28 cellular contexts compared by ENCODE assay signal in genomic region chr1:221781102-221781744, GRCh38. TPM values are rescaled to one million over a fixed set of nuclear protein-coding genes. Genes with fewer than 3 reads are reported as not detected.
DNase-seq lines count a peak whose midpoint lies in the region; ATAC-seq and TF ChIP-seq lines count a peak whose summit lies in the region.
"Had no signal": no experiment of that assay in that cellular context is flagged by ENCODE, and none has a peak within 500 bp of the region (broad histone marks: within the 10 kb centered on the region; RNA-seq: fewer than 3 reads in every experiment).

No MANE protein-coding gene starts in this region.

- peak; percentile 5 for ATAC-seq in naive thymus-derived CD4-positive, alpha-beta T cell
- no peak for ATAC-seq in GM21723 (IDR thresholded peaks at IDR 0.05; ENCODE audit: unreplicated experiment)
- no peak for ATAC-seq in gastroesophageal sphincter
- ATAC-seq: activated T-helper 17 cell treated with anti-CD3 and anti-CD28 coated beads, Interleukin-2, amount 50 U/mL, for 72 hours; HepG2 had no signal

- peaks cover 54 to 89% (median 71%) of the 10 kb centered on the region in 7 donors for H3K4me1 Mint-ChIP-seq in naive thymus-derived CD4-positive, alpha-beta T cell
- peaks cover 5% of the 10 kb centered on the region for H3K4me1 Mint-ChIP-seq in nephron progenitor cell

- H3K4me1 ChIP-seq in adipocyte (ENCODE audit: control insufficient read depth, insufficient read depth, low read length) (peaks cover 35% of the 10 kb centered on the region), gastroesophageal sphincter (no peaks in the 10 kb centered on the region)
- H3K4me1 ChIP-seq in naive thymus-derived CD4-positive, alpha-beta T cell (ENCODE audit: control insufficient read depth in 2 of 2, insufficient read depth in 2 of 2, low read length in 2 of 2), result peaks cover 58 to 59% of the 10 kb centered on the region in 2 donors
- H3K4me1 ChIP-seq: prostate gland, testis had no signal

- in situ Hi-C loops in KBM-7 (cut with MboI; ENCODE audit: low pct_unique_long_range_greater_than_20kb, low sequenced_read_pairs), result no loop called here

- DNase-seq in Daoy (ENCODE audit: low read depth), result peak; percentile 18
- DNase-seq in MV-4-11 (lab: John Stamatoyannopoulos, UW), result peak; percentile 95
- DNase-seq in adipocyte (ENCODE audit: low read depth), result no peak
- DNase-seq in naive thymus-derived CD4-positive, alpha-beta T cell, result no peak
- no peak for DNase-seq in nephron progenitor cell
- DNase-seq in KBM-7, result no peak
- DNase-seq: activated CD4-positive, alpha-beta T cell treated with anti-CD3 and anti-CD28 coated beads, Interleukin-2, amount 50 U/mL, for 1 hour; activated naive CD8-positive, alpha-beta T cell treated with anti-CD3 and anti-CD28 coated beads, Interleukin-2, amount 10 ng/mL, durations not matched to agents 7 days and 5 days; CD4-positive, alpha-beta memory T cell; DMS153; erythroblast; foreskin melanocyte; GOT3; immature natural killer cell; NCI-H146; NCI-H2171; NCI-H526; SHP77; stimulated activated CD4-positive, alpha-beta T cell treated with anti-CD3 and anti-CD28 coated beads, Interleukin-1b, Interleukin-23, amount 100 ng/mL, for 48 hours; testis had no signal

- CTCF ChIA-PET in naive thymus-derived CD4-positive, alpha-beta T cell (lab: Charles Lee), result interaction anchor here (1.1 kb wide), 2 partner anchors 39 to 69 kb away, joined by 3 read pairs; partner anchors contain the start of gene DUSP10

- POLR2A ChIA-PET in naive thymus-derived CD4-positive, alpha-beta T cell (lab: Charles Lee), result interaction anchor here (0.7 kb wide), 1 partner anchor 81 kb away, joined by 3 read pairs; no protein-coding TSS in a partner anchor

- peak overlapping the region; percentile 35 for H3K9ac ChIP-seq in adipocyte (ENCODE audit: low read length)

- no peak for TF ChIP-seq EP300 in gastroesophageal sphincter (IDR thresholded peaks at IDR 0.05)

- H3K4me3 Mint-ChIP-seq in naive thymus-derived CD4-positive, alpha-beta T cell, result no peak overlapping the region
- no peak overlapping the region for H3K4me3 Mint-ChIP-seq in nephron progenitor cell
- H3K4me3 Mint-ChIP-seq: activated naive CD8-positive, alpha-beta T cell treated with anti-CD3 and anti-CD28 coated beads, Interleukin-2, amount 10 ng/mL, durations not matched to agents 7 days and 5 days; activated T-helper 17 cell treated with anti-CD3 and anti-CD28 coated beads, Interleukin-2, amount 50 U/mL, for 72 hours; T-helper 1 cell treated with Interleukin-12 subunit alpha and Interleukin-12 subunit beta and Interleukin-4 antibody, amounts not matched to agents 30 μg/mL and 1 μg/mL, for 36 hours had no signal

- H3K27me3 ChIP-seq in adipocyte (replicated peaks; ENCODE audit: control insufficient read depth, insufficient read depth, low read length) (no peaks in the 10 kb centered on the region), gastroesophageal sphincter (no peaks in the 10 kb centered on the region)
- no peaks in the 10 kb centered on the region for H3K27me3 ChIP-seq in naive thymus-derived CD4-positive, alpha-beta T cell (ENCODE audit: control insufficient read depth in 2 of 2, insufficient read depth in 2 of 2, low read length in 2 of 2)
- H3K27me3 ChIP-seq: testis had no signal

- peak overlapping the region in 3 of 9 donors; percentile 25 to 56 (median 34) for H3K27ac Mint-ChIP-seq in naive thymus-derived CD4-positive, alpha-beta T cell
- H3K27ac Mint-ChIP-seq in nephron progenitor cell, result no peak overlapping the region
- H3K27ac Mint-ChIP-seq: activated T-helper 17 cell treated with anti-CD3 and anti-CD28 coated beads, Interleukin-2, amount 50 U/mL, for 72 hours; T-helper 1 cell treated with Interleukin-12 subunit alpha and Interleukin-12 subunit beta and Interleukin-4 antibody, amounts not matched to agents 30 μg/mL and 1 μg/mL, for 36 hours had no signal

- no peaks in the 10 kb centered on the region for H3K27me3 Mint-ChIP-seq in naive thymus-derived CD4-positive, alpha-beta T cell
- peaks cover 14% of the 10 kb centered on the region for H3K27me3 Mint-ChIP-seq in nephron progenitor cell (ENCODE audit: low read depth, poor library complexity)
- H3K27me3 Mint-ChIP-seq: activated naive CD8-positive, alpha-beta T cell treated with anti-CD3 and anti-CD28 coated beads, Interleukin-2, amount 10 ng/mL, durations not matched to agents 7 days and 5 days; activated T-helper 17 cell treated with anti-CD3 and anti-CD28 coated beads, Interleukin-2, amount 50 U/mL, for 72 hours; CD4-positive, alpha-beta memory T cell had no signal

- H3K9me3 ChIP-seq in adipocyte (ENCODE audit: control insufficient read depth, low read length) (no peaks in the 10 kb centered on the region), gastroesophageal sphincter (no peaks in the 10 kb centered on the region)
- no peaks in the 10 kb centered on the region for H3K9me3 ChIP-seq in naive thymus-derived CD4-positive, alpha-beta T cell (ENCODE audit: control insufficient read depth in 2 of 3, low read length in 3 of 3)
- H3K9me3 ChIP-seq: prostate gland, testis had no signal

- WGBS in gastroesophageal sphincter (ENCODE audit: low coverage in 1 of 2), 2 donors, result 83 to 93% methylated on average over 3 to 7 of the region's 7 CpGs

- no peak overlapping the region for H3K27ac ChIP-seq in naive thymus-derived CD4-positive, alpha-beta T cell (ENCODE audit: low read depth, low read length)
- H3K27ac ChIP-seq in gastroesophageal sphincter, result no peak overlapping the region
- H3K27ac ChIP-seq: hepatocyte, prostate gland, testis, VCaP had no signal

- TF ChIP-seq POLR2A in gastroesophageal sphincter (IDR thresholded peaks at IDR 0.05), result no peak

- no peak for TF ChIP-seq CTCF in nephron progenitor cell (IDR thresholded peaks at IDR 0.05)
- no peak for TF ChIP-seq CTCF in gastroesophageal sphincter (IDR thresholded peaks at IDR 0.05)

- H3K36me3 Mint-ChIP-seq in naive thymus-derived CD4-positive, alpha-beta T cell, result peaks cover 0 to 2% (median 0%) of the 10 kb centered on the region in 5 donors
- H3K36me3 Mint-ChIP-seq in nephron progenitor cell (ENCODE audit: low read depth), result no peaks in the 10 kb centered on the region
- H3K36me3 Mint-ChIP-seq: CD4-positive, alpha-beta memory T cell; immature natural killer cell had no signal

- intact Hi-C loops in naive thymus-derived CD4-positive, alpha-beta T cell (cut with micrococcal nuclease), result loop anchor here (5.0 kb wide), 2 partner anchors 46 to 904 kb away; partner anchors contain the start of gene HLX (in 1 of the 2)

- H3K4me3 ChIP-seq in adipocyte (ENCODE audit: low read length) (no peak overlapping the region), gastroesophageal sphincter (no peak overlapping the region)
- H3K4me3 ChIP-seq in naive thymus-derived CD4-positive, alpha-beta T cell (ENCODE audit: low read length), result no peak overlapping the region
- H3K4me3 ChIP-seq: hepatocyte, prostate gland, testis had no signal

- H3K36me3 ChIP-seq in adipocyte (ENCODE audit: control insufficient read depth, insufficient read depth, low read length, severe bottlenecking) (no peaks in the 10 kb centered on the region), gastroesophageal sphincter (no peaks in the 10 kb centered on the region)
- no peaks in the 10 kb centered on the region for H3K36me3 ChIP-seq in naive thymus-derived CD4-positive, alpha-beta T cell (ENCODE audit: control insufficient read depth in 2 of 3, insufficient read depth in 3 of 3, low read length in 3 of 3)
- H3K36me3 ChIP-seq: prostate gland had no signal

- H3K9me3 Mint-ChIP-seq in naive thymus-derived CD4-positive, alpha-beta T cell, result peaks cover 0 to 1% (median 0%) of the 10 kb centered on the region in 11 donors
- H3K9me3 Mint-ChIP-seq in nephron progenitor cell, result no peaks in the 10 kb centered on the region
- H3K9me3 Mint-ChIP-seq: activated naive CD8-positive, alpha-beta T cell treated with anti-CD3 and anti-CD28 coated beads, Interleukin-2, amount 10 ng/mL, durations not matched to agents 7 days and 5 days; activated T-helper 17 cell treated with anti-CD3 and anti-CD28 coated beads, Interleukin-2, amount 50 U/mL, for 72 hours; CD4-positive, alpha-beta memory T cell; immature natural killer cell; T-helper 1 cell treated with Interleukin-12 subunit alpha and Interleukin-12 subunit beta and Interleukin-4 antibody, amounts not matched to agents 30 μg/mL and 1 μg/mL, for 36 hours had no signal

RNA-seq across cellular contexts. Expression of gene DUSP10, which starts 39.3 kb away (rescaled TPM):
- 22.6 and 24.4 TPM in 2 replicates for total RNA-seq in Daoy (2014; rRNA removed; shearing (Covaris generic))
- total RNA-seq in naive thymus-derived CD4-positive, alpha-beta T cell, result 10 to 100 TPM in 3 of 5 experiments, 1 to 10 TPM in 2; 2.5 to 60.6 (median 19.0) TPM
- 1 to 10 TPM; 3.5 to 3.7 TPM for polyA plus RNA-seq in naive thymus-derived CD4-positive, alpha-beta T cell
- 10 to 100 TPM in 1 of 4 donors, 1 to 10 TPM in 3; 3.5 to 12.0 (median 5.3) TPM for total RNA-seq in gastroesophageal sphincter

Comparison
In these comparisons a context has a peak if more than half of its experiments do, and no peak if none do; other contexts are left out.
1. DNase-seq: peak in Daoy (single experiment) and MV-4-11 (single experiment); none in adipocyte (single experiment), naive thymus-derived CD4-positive, alpha-beta T cell (0 of 9), nephron progenitor cell (single experiment) and KBM-7 (single experiment).